Comparison of ENCODE assay signal across 19 cellular contexts in the genomic region with DNA sequence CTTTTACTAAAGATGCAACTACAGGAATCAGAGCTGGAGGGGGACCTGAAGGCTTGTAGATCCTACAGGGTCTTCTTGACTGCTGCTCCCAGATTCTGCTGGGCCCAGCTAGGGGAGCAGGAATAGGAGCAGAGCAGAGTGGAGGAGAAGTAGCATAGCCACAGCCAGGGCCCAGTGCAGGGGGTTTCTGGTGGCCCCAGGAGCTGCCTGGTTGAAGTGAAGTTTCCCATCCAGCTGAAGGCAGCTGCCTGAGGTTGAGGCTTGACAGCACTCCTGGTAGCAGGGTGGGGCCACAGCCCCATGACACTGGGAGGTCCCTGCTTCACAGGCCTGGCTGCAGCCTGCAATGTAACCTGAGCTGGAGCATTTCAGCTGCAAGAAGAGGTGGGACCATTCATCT.
"Had no signal": no experiment of that assay in that cellular context is flagged by ENCODE, and none has a peak within 500 bp of the region (broad histone marks: within the 10 kb centered on the region; RNA-seq: fewer than 3 reads in every experiment).

No MANE protein-coding gene starts in this region.

- H3K4me3 ChIP-seq: lower lobe of right lung, mucosa of descending colon, tibial artery had no signal

- H3K4me1 Mint-ChIP-seq: activated T-helper 17 cell treated with anti-CD3 and anti-CD28 coated beads, Interleukin-2, amount 50 U/mL, for 72 hours had no signal

- DNase-seq: activated CD4-positive, alpha-beta T cell treated with anti-CD3 and anti-CD28 coated beads for 1 hour; activated CD4-positive, alpha-beta T cell treated with anti-CD3 and anti-CD28 coated beads, Interleukin-2, amount 50 U/mL, for 1 hour; activated naive CD4-positive, alpha-beta T cell treated with Interleukin-2 at 50 U/mL for 16 hours; activated T-cell treated with anti-CD3 and anti-CD28 coated beads, Interleukin-2, amount 50 U/mL, for 24 hours; amygdala; cortex of kidney; effector CD4-positive, alpha-beta T cell; erythroblast; foreskin keratinocyte; lower lobe of right lung; mesendoderm; mucosa of descending colon; stimulated activated CD4-positive, alpha-beta T cell treated with anti-CD3 and anti-CD28 coated beads, Interleukin-2, amount 100 ng/mL, for 48 hours had no signal

- H3K27ac ChIP-seq: foreskin keratinocyte, lower lobe of right lung, tibial artery had no signal

- H3K9me3 ChIP-seq: lower lobe of right lung, mucosa of descending colon, tibial artery had no signal

- H3K27ac Mint-ChIP-seq: stimulated activated naive CD8-positive, alpha-beta T cell treated with anti-CD3 and anti-CD28 coated beads, Interleukin-15, Interleukin-2, amounts not matched to agents 100 ng/mL and 50 ng/mL, for 24 hours; T-helper 2 cell treated with Interferon-gamma antibody and Interleukin-4, amounts not matched to agents 5 μg/mL and 100 μg/mL, for 36 hours had no signal

- H3K4me1 ChIP-seq: foreskin keratinocyte had no signal

- H3K27me3 Mint-ChIP-seq: activated T-cell treated with anti-CD3 and anti-CD28 coated beads, Interleukin-2, amount 50 U/mL, for 24 hours; activated T-helper 17 cell treated with anti-CD3 and anti-CD28 coated beads, Interleukin-2, amount 50 U/mL, for 72 hours; stimulated activated naive CD8-positive, alpha-beta T cell treated with anti-CD3 and anti-CD28 coated beads, Interleukin-15, Interleukin-2, amounts not matched to agents 100 ng/mL and 50 ng/mL, for 24 hours had no signal

- H3K4me3 Mint-ChIP-seq: activated T-cell treated with anti-CD3 and anti-CD28 coated beads, Interleukin-2, amount 50 U/mL, for 24 hours; activated T-helper 17 cell treated with anti-CD3 and anti-CD28 coated beads, Interleukin-2, amount 50 U/mL, for 72 hours; neural crest cell; stimulated activated naive CD8-positive, alpha-beta T cell treated with anti-CD3 and anti-CD28 coated beads, Interleukin-15, Interleukin-2, amounts not matched to agents 100 ng/mL and 50 ng/mL, for 24 hours; T-helper 2 cell treated with Interferon-gamma antibody and Interleukin-4, amounts not matched to agents 5 μg/mL and 100 μg/mL, for 36 hours had no signal

- H3K9me3 Mint-ChIP-seq: activated T-cell treated with anti-CD3 and anti-CD28 coated beads, Interleukin-2, amount 50 U/mL, for 24 hours; activated T-helper 17 cell treated with anti-CD3 and anti-CD28 coated beads, Interleukin-2, amount 50 U/mL, for 72 hours; neural crest cell; stimulated activated naive CD8-positive, alpha-beta T cell treated with anti-CD3 and anti-CD28 coated beads, Interleukin-15, Interleukin-2, amounts not matched to agents 100 ng/mL and 50 ng/mL, for 24 hours; T-helper 2 cell treated with Interferon-gamma antibody and Interleukin-4, amounts not matched to agents 5 μg/mL and 100 μg/mL, for 36 hours had no signal

- ATAC-seq: activated T-helper 17 cell treated with anti-CD3 and anti-CD28 coated beads, Interleukin-2, amount 50 U/mL, for 72 hours; foreskin keratinocyte; left lobe of liver; lower lobe of right lung; mucosa of descending colon had no signal
